ENCODE assay signal across 1 cellular context in the genomic region with DNA sequence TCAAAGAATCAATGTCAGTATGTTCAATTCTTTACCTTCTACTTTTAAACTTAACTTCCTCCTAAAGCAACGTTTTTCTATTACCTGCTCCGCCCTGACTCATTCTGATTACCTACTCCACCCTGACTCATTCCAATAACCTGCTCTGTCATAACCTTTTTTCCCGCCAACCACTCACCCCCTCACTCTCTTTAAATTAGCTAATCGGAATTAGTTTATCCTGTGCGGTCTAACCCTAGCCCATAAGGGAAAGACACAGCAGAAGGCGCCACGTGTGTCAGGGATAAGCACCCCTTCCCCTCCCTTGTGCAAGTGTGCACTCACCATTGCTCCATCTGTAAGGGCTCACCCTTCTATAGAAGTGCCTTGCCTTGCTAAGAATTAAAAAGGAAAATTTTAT.
TF ChIP-seq lines count a peak whose summit lies in the region.

No MANE protein-coding gene starts in this region.

TF ChIP-seq in K562, 482 proteins besides CTCF, POLR2A, EP300 and RAD21 (continued from another document and continues in another):
- TF ChIP-seq ZBTB40 (IDR thresholded peaks at IDR 0.05) = 0 out of 2 replicates have a peak, but pooled peaks have one; percentile 16
- no peak for TF ChIP-seq ZBTB40 (CRISPR knock-in tag; IDR thresholded peaks at IDR 0.05)
- TF ChIP-seq NEUROD1 (IDR thresholded peaks at IDR 0.05; ENCODE audit: borderline replicate concordance, low read depth, low read length, partially characterized antibody) = no peak
- TF ChIP-seq PHB2 (IDR thresholded peaks at IDR 0.05; ENCODE audit: low read depth) = no peak
- no peak for TF ChIP-seq SUPT5H (IDR thresholded peaks at IDR 0.05)
- peak; percentile 79 for TF ChIP-seq NFE2 (IDR thresholded peaks at IDR 0.05; ENCODE audit: low read depth)
- TF ChIP-seq ZNF23 (CRISPR knock-in tag; IDR thresholded peaks at IDR 0.05) = no peak
- peak; percentile 52 for TF ChIP-seq MAX (CRISPR knock-in tag; IDR thresholded peaks at IDR 0.05)
- TF ChIP-seq ELF1 (tag; IDR thresholded peaks at IDR 0.05) = no peak
- TF ChIP-seq ZNF316 (IDR thresholded peaks at IDR 0.05) = peak; percentile 51
- 0 out of 2 replicates have a peak, but pooled peaks have one; percentile 9 for TF ChIP-seq CREM (IDR thresholded peaks at IDR 0.05; ENCODE audit: low read depth)
- TF ChIP-seq, protein P1, sequence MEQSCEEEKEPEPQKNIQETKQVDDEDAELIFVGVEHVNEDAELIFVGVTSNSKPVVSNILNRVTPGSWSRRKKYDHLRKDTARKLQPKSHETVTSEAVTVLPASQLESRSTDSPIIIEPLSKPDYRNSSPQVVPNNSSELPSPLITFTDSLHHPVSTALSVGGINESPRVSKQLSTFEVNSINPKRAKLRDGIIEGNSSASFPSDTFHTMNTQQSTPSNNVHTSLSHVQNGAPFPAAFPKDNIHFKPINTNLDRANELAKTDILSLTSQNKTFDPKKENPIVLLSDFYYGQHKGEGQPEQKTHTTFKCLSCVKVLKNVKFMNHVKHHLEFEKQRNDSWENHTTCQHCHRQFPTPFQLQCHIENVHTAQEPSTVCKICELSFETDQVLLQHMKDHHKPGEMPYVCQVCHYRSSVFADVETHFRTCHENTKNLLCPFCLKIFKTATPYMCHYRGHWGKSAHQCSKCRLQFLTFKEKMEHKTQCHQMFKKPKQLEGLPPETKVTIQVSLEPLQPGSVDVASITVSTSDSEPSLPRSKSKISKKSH (CRISPR knock-in tag; IDR thresholded peaks at IDR 0.05) = no peak
- TF ChIP-seq EGR1 (conservative IDR thresholded peaks at IDR 0.05) = peak; percentile 67
- no peak for TF ChIP-seq ZNF644 (tag; IDR thresholded peaks at IDR 0.05; ENCODE audit: low read depth)
- no peak for TF ChIP-seq HMGN3 (IDR thresholded peaks at IDR 0.05; ENCODE audit: borderline replicate concordance, extremely low read depth, insufficient read length, low read depth, low read length)
- peak; percentile 68; the same call in 1 of the 2 replicates for TF ChIP-seq SMARCE1 (IDR thresholded peaks at IDR 0.05)
- TF ChIP-seq DPF2 (IDR thresholded peaks at IDR 0.05) = peak; percentile 78
- TF ChIP-seq RBM17 (IDR thresholded peaks at IDR 0.05; ENCODE audit: borderline replicate concordance, low read depth, low read length) = no peak
- TF ChIP-seq KDM2B (CRISPR knock-in tag; IDR thresholded peaks at IDR 0.05) = no peak
- TF ChIP-seq HDAC1 (IDR thresholded peaks at IDR 0.05) = peak in 1 of 2 experiments; percentile 55; a peak in 1 of 4 replicates
- TF ChIP-seq STAT6 (CRISPR knock-in tag; IDR thresholded peaks at IDR 0.05) = no peak
- TF ChIP-seq TRIM24 (IDR thresholded peaks at IDR 0.05) = peak; percentile 70 to 78
- no peak for TF ChIP-seq YY1 (IDR thresholded peaks at IDR 0.05; ENCODE audit: borderline replicate concordance in 1 of 3, control insufficient read depth in 1 of 3, extremely low read depth in 1 of 3, insufficient read depth in 3 of 3, insufficient read length in 1 of 3, insufficient replicate concordance in 2 of 3, low read depth in 1 of 3, low read length in 2 of 3)
- peak; percentile 91 for TF ChIP-seq E2F8 (IDR thresholded peaks at IDR 0.05; ENCODE audit: low read depth, partially characterized antibody)
- no peak for TF ChIP-seq PHTF2 (CRISPR knock-in tag; IDR thresholded peaks at IDR 0.05)
- no peak for TF ChIP-seq THAP12 (CRISPR knock-in tag; IDR thresholded peaks at IDR 0.05)
- peak in 1 of 2 experiments; percentile 40; a peak in 1 of 3 replicates for TF ChIP-seq CBX3 (IDR thresholded peaks at IDR 0.05; ENCODE audit: borderline replicate concordance in 1 of 2, low read length in 2 of 2)
- TF ChIP-seq RFX1 (IDR thresholded peaks at IDR 0.05) = no peak
- TF ChIP-seq LARP7 (IDR thresholded peaks at IDR 0.05) = no peak
- TF ChIP-seq ASH1L (IDR thresholded peaks at IDR 0.05; ENCODE audit: borderline replicate concordance, low read depth, partially characterized antibody) = no peak
- TF ChIP-seq ZNF184 (CRISPR knock-in tag; IDR thresholded peaks at IDR 0.05) = no peak
- TF ChIP-seq HOXB6 (CRISPR knock-in tag; IDR thresholded peaks at IDR 0.05; ENCODE audit: borderline replicate concordance) = no peak
- TF ChIP-seq ZNF143 (CRISPR knock-in tag; IDR thresholded peaks at IDR 0.05) = no peak
- peak; percentile 69 for TF ChIP-seq ZEB2 (IDR thresholded peaks at IDR 0.05)
- TF ChIP-seq PREB (CRISPR knock-in tag; IDR thresholded peaks at IDR 0.05) = no peak
- no peak for TF ChIP-seq HNRNPLL (IDR thresholded peaks at IDR 0.05; ENCODE audit: low read depth, low read length, poor library complexity, severe bottlenecking)
- TF ChIP-seq KDM1A (IDR thresholded peaks at IDR 0.05) = peak; percentile 29 to 50; a peak in 2 of 4 replicates
- TF ChIP-seq SIRT6 (IDR thresholded peaks at IDR 0.05; ENCODE audit: low read depth, low read length) = no peak
- TF ChIP-seq KAT8 (IDR thresholded peaks at IDR 0.05; ENCODE audit: low read depth) = no peak
- no peak for TF ChIP-seq ZNF140 (CRISPR knock-in tag; IDR thresholded peaks at IDR 0.05)
- peak; percentile 43; the same call in 1 of the 2 replicates for TF ChIP-seq CC2D1A (IDR thresholded peaks at IDR 0.05)
